ENCODE assay signal across 8 cellular contexts in the genomic region with DNA sequence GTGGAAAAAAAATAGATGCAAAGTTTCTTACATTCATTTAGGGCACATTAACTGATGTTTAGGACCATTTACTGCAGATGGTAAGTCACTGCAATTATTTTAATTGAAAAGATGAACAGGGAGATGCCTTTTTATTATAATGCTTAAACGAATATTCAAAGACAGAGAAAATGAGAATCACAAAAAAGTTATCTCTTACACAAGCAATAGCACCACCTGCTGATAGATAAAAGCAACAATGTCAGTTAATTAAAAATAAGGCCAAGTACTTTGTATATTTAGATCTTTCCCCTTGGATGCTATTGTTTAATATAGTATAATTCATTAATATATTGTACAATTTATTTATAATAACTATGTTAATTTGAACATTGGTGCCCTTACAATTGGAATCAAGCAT. TPM values are rescaled to one million over a fixed set of nuclear protein-coding genes. Genes with fewer than 3 reads are reported as not detected.
DNase-seq lines count a peak whose midpoint lies in the region; ATAC-seq, FAIRE-seq and TF ChIP-seq lines count a peak whose summit lies in the region.

No MANE protein-coding gene starts in this region.

- no peaks in the 10 kb centered on the region for H3K27me3 Mint-ChIP-seq in nephron (ENCODE audit: low read depth)
- H3K27me3 Mint-ChIP-seq in T-helper 2 cell treated with Interferon-gamma antibody and Interleukin-4, amounts not matched to agents 5 μg/mL and 100 μg/mL, for 36 hours (ENCODE audit: low read depth): no peaks in the 10 kb centered on the region

- RAD21 ChIA-PET in GM12878 (lab: Charles Lee; ENCODE audit: unreplicated experiment): interaction anchor here (0.9 kb wide), 1 partner anchor 459 kb away, joined by 5 read pairs; no protein-coding TSS in a partner anchor

- no peaks in the 10 kb centered on the region for H3K4me1 ChIP-seq in GM12878 (ENCODE audit: control insufficient read depth, insufficient read depth, low read length)

- peaks cover 3% of the 10 kb centered on the region for H3K9me3 Mint-ChIP-seq in nephron
- peaks cover under 1% of the 10 kb centered on the region for H3K9me3 Mint-ChIP-seq in T-helper 2 cell treated with Interferon-gamma antibody and Interleukin-4, amounts not matched to agents 5 μg/mL and 100 μg/mL, for 36 hours

- ATAC-seq in GM12878: no peak

- TF ChIP-seq RAD21 in GM12878 (IDR thresholded peaks at IDR 0.05; ENCODE audit: insufficient read depth, low read depth, low read length): peak; percentile 61

- no peak overlapping the region for H3K27ac Mint-ChIP-seq in nephron
- no peak overlapping the region for H3K27ac Mint-ChIP-seq in T-helper 2 cell treated with Interferon-gamma antibody and Interleukin-4, amounts not matched to agents 5 μg/mL and 100 μg/mL, for 36 hours

- H3K4me2 ChIP-seq in GM12878 (ENCODE audit: control insufficient read depth, insufficient read depth): no peak overlapping the region

- H3K9ac ChIP-seq in GM12878 (ENCODE audit: control insufficient read depth, insufficient read depth, low read length): no peak overlapping the region

- H3K27ac ChIP-seq in GM12878 (ENCODE audit: control insufficient read depth, insufficient read depth): no peak overlapping the region

- H4K20me1 ChIP-seq in GM12878 (ENCODE audit: control insufficient read depth, insufficient read depth): no peaks in the 10 kb centered on the region

- no peak for TF ChIP-seq POLR2A in GM12878 (IDR thresholded peaks at IDR 0.05; ENCODE audit: low read depth, low read length)

- no peak overlapping the region for H3K4me3 Mint-ChIP-seq in nephron
- H3K4me3 Mint-ChIP-seq in T-helper 2 cell treated with Interferon-gamma antibody and Interleukin-4, amounts not matched to agents 5 μg/mL and 100 μg/mL, for 36 hours: no peak overlapping the region

- H3K27me3 ChIP-seq in GM12878 (replicated peaks in 1 of 2; ENCODE audit: control insufficient read depth in 2 of 2, insufficient read depth in 2 of 2, low read length in 1 of 2) (no peaks in the 10 kb centered on the region), MG63 (no peaks in the 10 kb centered on the region)

- CTCF ChIA-PET in GM12878 (lab: Yijun Ruan, JAX): interaction anchor here (0.9 to 2.1 kb wide), 5 partner anchors 39 to 459 kb away, joined by 3 to 12 read pairs (median 6); no protein-coding TSS in a partner anchor

- FAIRE-seq in GM12878 (lab: Jason Lieb, UNC): no peak

- in situ Hi-C loops in GM12878 (cut with MboI): loop anchor here (5.0 kb wide), 1 partner anchor 311 kb away; no protein-coding TSS in a partner anchor

- TF ChIP-seq CTCF in GM12878 (IDR thresholded peaks at IDR 0.05 in 2 of 3, conservative IDR thresholded peaks at IDR 0.05 in 1 of 3; ENCODE audit: control insufficient read depth in 2 of 3, extremely low read depth in 1 of 3, insufficient read depth in 1 of 3, low read depth in 3 of 3, low read length in 3 of 3): peak in 2 of 3 experiments; percentile 7 to 47; a peak in 2 of 6 replicates
- TF ChIP-seq CTCF in nephron (IDR thresholded peaks at IDR 0.05; ENCODE audit: unreplicated experiment in 3 of 3): peak; percentile 38 to 56 (median 51)

- POLR2A ChIA-PET in GM12878 (lab: Charles Lee): no interaction called here

- no peak overlapping the region for H2AFZ ChIP-seq in GM12878 (ENCODE audit: control insufficient read depth, low read depth, low read length)

- intact Hi-C loops in GM12878 (cut with micrococcal nuclease; ENCODE audit: unreplicated experiment): loop anchor here (1.0 to 2.0 kb wide), 3 partner anchors 180 to 458 kb away; no protein-coding TSS in a partner anchor

- H3K79me2 ChIP-seq in GM12878 (ENCODE audit: control insufficient read depth, insufficient read depth, low read length): no peaks in the 10 kb centered on the region

- DNase-seq in GM03348 (ENCODE audit: low spot score) (peak; percentile 27), NCI-H1105 (lab: John Stamatoyannopoulos, UW) (peak; percentile 43), GM12878 (ENCODE audit: low read depth, low spot score) (no peak), MG63 (no peak), GM19240 (ENCODE audit: insufficient read length, low spot score) (no peak)
- DNase-seq in T-helper 2 cell treated with Interferon-gamma antibody and Interleukin-4, amounts not matched to agents 5 μg/mL and 100 μg/mL, for 36 hours (ENCODE audit: low spot score): no peak
- DNase-seq in activated CD4-positive, alpha-beta T cell treated with anti-CD3 and anti-CD28 coated beads for 48 hours: no peak

- peaks cover 6% of the 10 kb centered on the region for H3K4me1 Mint-ChIP-seq in nephron
- H3K4me1 Mint-ChIP-seq in T-helper 2 cell treated with Interferon-gamma antibody and Interleukin-4, amounts not matched to agents 5 μg/mL and 100 μg/mL, for 36 hours (ENCODE audit: low read depth): no peaks in the 10 kb centered on the region

- no peaks in the 10 kb centered on the region for H3K36me3 ChIP-seq in GM12878 (ENCODE audit: control insufficient read depth in 2 of 2, insufficient read depth in 2 of 2, low read length in 1 of 2)
- H3K36me3 ChIP-seq in MG63: no peaks in the 10 kb centered on the region

- H3K9me3 ChIP-seq in GM12878 (replicated peaks; ENCODE audit: control insufficient read depth, insufficient read depth, low read length) (no peaks in the 10 kb centered on the region), MG63 (no peaks in the 10 kb centered on the region)

- H3K4me3 ChIP-seq in GM12878: no peak overlapping the region
- H3K4me3 ChIP-seq in MG63: no peak overlapping the region

- no peak for TF ChIP-seq EP300 in GM12878 (IDR thresholded peaks at IDR 0.05; ENCODE audit: borderline replicate concordance in 1 of 2, control insufficient read depth in 1 of 2, low read depth in 2 of 2, low read length in 2 of 2)

- peaks cover 21% of the 10 kb centered on the region for H3K36me3 Mint-ChIP-seq in nephron (ENCODE audit: low read depth)
- H3K36me3 Mint-ChIP-seq in T-helper 2 cell treated with Interferon-gamma antibody and Interleukin-4, amounts not matched to agents 5 μg/mL and 100 μg/mL, for 36 hours (ENCODE audit: low read depth): peaks cover 2% of the 10 kb centered on the region

- SMC1A ChIA-PET in GM12878 (lab: Charles Lee; ENCODE audit: uncharacterized antibody, unreplicated experiment): interaction anchor here (1.5 to 2.2 kb wide), 3 partner anchors 178 to 458 kb away, joined by 3 to 11 read pairs (median 4); no protein-coding TSS in a partner anchor

- BruUV-seq in GM12878 (replicated peaks; lab: Mats Ljungman, UMichigan): no TSS peak

- 0% methylated on average over 1 of the region's 1 CpG for WGBS in GM12878 (ENCODE audit: insufficient coverage, insufficient replicate concordance, low lambda C conversion rate, missing lambda C conversion rate)

TF ChIP-seq in GM12878, 131 proteins besides CTCF, POLR2A, EP300 and RAD21 (continues in another document):
- TF ChIP-seq SMC3 (IDR thresholded peaks at IDR 0.05; ENCODE audit: borderline replicate concordance, low read length): peak; percentile 49; the same call in 1 of the 2 replicates

RNA-seq across cellular contexts. Expression of a gene that starts 55.9 kb away (rescaled TPM):
- total RNA-seq in GM12878 (2013; cell fraction: nucleolus; rRNA removed): 57.3 and 60.6 TPM in 2 replicates
- total RNA-seq in GM12878 (2014; rRNA removed) (14.1 and 16.2 TPM in 2 replicates), GM12878 (2014; rRNA removed; fragmentation: Illumina TruSeq; extraction: Trizol) (20.2 and 21.5 TPM in 2 replicates), GM12878 (2021) (11.1 and 13.7 TPM in 2 replicates)
- 7.5 TPM for polyA plus RNA-seq in GM12878 (2011; ENCODE audit: low read depth)
- polyA plus RNA-seq in GM12878 (2011; rRNA removed) (16.2 and 29.3 TPM in 2 replicates), GM12878 (2014; fragmentation: Illumina TruSeq; extraction: Trizol) (18.4 and 27.6 TPM in 2 replicates), GM12878 (2014; fragmentation: Nextera tagmentation; extraction: Ambion mirVana) (1 to 10 TPM; 6.5 to 6.7 TPM), GM12878 (2014; rRNA removed) (14.4 and 15.4 TPM in 2 replicates), GM12878 (2016; fragmentation: Nextera tagmentation; extraction: Ambion mirVana) (10 to 100 TPM; 11.6 to 14.1 TPM)
- 4.0 and 5.1 TPM in 2 replicates for polyA plus RNA-seq in GM12878 (2011; cell fraction: cytosol; rRNA removed)
- 17.6 and 21.9 TPM in 2 replicates for polyA plus RNA-seq in GM12878 (2011; cell fraction: nucleus; rRNA removed)
- polyA plus RNA-seq in GM12878 (2012): 9.9 and 11.7 TPM in 2 replicates
- polyA minus RNA-seq in GM12878 (2011; rRNA and poly(A)+ RNA removed): 5.8 and 9.2 TPM in 2 replicates
- polyA minus RNA-seq in GM12878 (2011; cell fraction: cytosol; rRNA and poly(A)+ RNA removed): 4.3 and 6.5 TPM in 2 replicates
- polyA minus RNA-seq in GM12878 (2011; cell fraction: nucleus; rRNA and poly(A)+ RNA removed): 18.4 and 19.2 TPM in 2 replicates
- total RNA-seq in MG63 (2014; rRNA removed; shearing (Covaris generic); ENCODE audit: low replicate concordance): 22.9 and 30.8 TPM in 2 replicates

RNA-seq across cellular contexts. Expression of a gene that starts 56.3 kb away (rescaled TPM):
- 263 and 313 TPM in 2 replicates for total RNA-seq in GM12878 (2013; cell fraction: nucleolus; rRNA removed)
- total RNA-seq in GM12878 (2014; rRNA removed) (130 and 133 TPM in 2 replicates), GM12878 (2014; rRNA removed; fragmentation: Illumina TruSeq; extraction: Trizol) (224 and 231 TPM in 2 replicates), GM12878 (2021) (124 and 142 TPM in 2 replicates)
- 32.9 TPM for polyA plus RNA-seq in GM12878 (2011; ENCODE audit: low read depth)
- polyA plus RNA-seq in GM12878 (2011; rRNA removed) (93.3 and 214 TPM in 2 replicates), GM12878 (2014; fragmentation: Illumina TruSeq; extraction: Trizol) (250 and 324 TPM in 2 replicates), GM12878 (2014; fragmentation: Nextera tagmentation; extraction: Ambion mirVana) (100 to 1,000 TPM in 1 of 2 experiments, 10 to 100 TPM in 1; 75.6 to 127 TPM), GM12878 (2014; rRNA removed) (121 and 128 TPM in 2 replicates), GM12878 (2016; fragmentation: Nextera tagmentation; extraction: Ambion mirVana) (100 to 1,000 TPM; 278 to 288 TPM)
- 37.2 and 42.5 TPM in 2 replicates for polyA plus RNA-seq in GM12878 (2011; cell fraction: cytosol; rRNA removed)
- 181 and 214 TPM in 2 replicates for polyA plus RNA-seq in GM12878 (2011; cell fraction: nucleus; rRNA removed)
- polyA plus RNA-seq in GM12878 (2012): 59.4 and 74.4 TPM in 2 replicates
- polyA minus RNA-seq in GM12878 (2011; rRNA and poly(A)+ RNA removed): 37.5 and 42.8 TPM in 2 replicates
- 23.5 and 30.7 TPM in 2 replicates for polyA minus RNA-seq in GM12878 (2011; cell fraction: cytosol; rRNA and poly(A)+ RNA removed)
- polyA minus RNA-seq in GM12878 (2011; cell fraction: nucleus; rRNA and poly(A)+ RNA removed): 128 and 223 TPM in 2 replicates
- 97.7 and 253 TPM in 2 replicates for total RNA-seq in MG63 (2014; rRNA removed; shearing (Covaris generic); ENCODE audit: low replicate concordance)

Comparison
In these comparisons a context has a peak if more than half of its experiments do, and no peak if none do; other contexts are left out.
1. DNase-seq: peak in GM03348 (single experiment) and NCI-H1105 (single experiment); none in GM12878 (single experiment), MG63 (single experiment), T-helper 2 cell treated with Interferon-gamma antibody and Interleukin-4, amounts not matched to agents 5 μg/mL and 100 μg/mL, for 36 hours (single experiment), activated CD4-positive, alpha-beta T cell treated with anti-CD3 and anti-CD28 coated beads for 48 hours (single experiment) and GM19240 (single experiment).